Comparison of ENCODE assay signal across 12 cellular contexts in genomic region chr4:89538886-89539285, GRCh38.
"Had no signal": no experiment of that assay in that cellular context is flagged by ENCODE, and none has a peak within 500 bp of the region (broad histone marks: within the 10 kb centered on the region; RNA-seq: fewer than 3 reads in every experiment).

No MANE protein-coding gene starts in this region.

- ATAC-seq: left cardiac atrium; natural killer cell; sciatic nerve; stimulated activated naive B cell treated with anti-CD40 and anti-IgM and Interleukin-4, amounts not matched to agents 10 μg/mL and 1 μg/mL and 100 μg/mL, for 72 hours had no signal

- H3K27me3 ChIP-seq: neutrophil, spleen, thyroid gland had no signal

- H3K4me1 ChIP-seq: parathyroid adenoma, spleen, thyroid gland had no signal

- H2AFZ ChIP-seq: parathyroid adenoma had no signal

- DNase-seq: activated CD4-positive, alpha-beta T cell treated with anti-CD3 and anti-CD28 coated beads, Interleukin-2, amount 50 U/mL, for 4 hours; amygdala; caudate nucleus; endodermal cell; left cardiac atrium; natural killer cell; spleen; stimulated activated naive B cell treated with anti-CD40 and anti-IgM and Interleukin-4, amounts not matched to agents 10 μg/mL and 1 μg/mL and 100 μg/mL, for 72 hours; thyroid gland had no signal

- H3K9ac ChIP-seq: parathyroid adenoma had no signal

- H3K9me3 ChIP-seq: neutrophil, thyroid gland had no signal

- H3K4me3 ChIP-seq: spleen, thyroid gland had no signal

- H3K27ac ChIP-seq: neutrophil, parathyroid adenoma, spleen had no signal

- H3K36me3 ChIP-seq: neutrophil, spleen, thyroid gland had no signal
